1 cellular context compared by ENCODE assay signal in the genomic region with DNA sequence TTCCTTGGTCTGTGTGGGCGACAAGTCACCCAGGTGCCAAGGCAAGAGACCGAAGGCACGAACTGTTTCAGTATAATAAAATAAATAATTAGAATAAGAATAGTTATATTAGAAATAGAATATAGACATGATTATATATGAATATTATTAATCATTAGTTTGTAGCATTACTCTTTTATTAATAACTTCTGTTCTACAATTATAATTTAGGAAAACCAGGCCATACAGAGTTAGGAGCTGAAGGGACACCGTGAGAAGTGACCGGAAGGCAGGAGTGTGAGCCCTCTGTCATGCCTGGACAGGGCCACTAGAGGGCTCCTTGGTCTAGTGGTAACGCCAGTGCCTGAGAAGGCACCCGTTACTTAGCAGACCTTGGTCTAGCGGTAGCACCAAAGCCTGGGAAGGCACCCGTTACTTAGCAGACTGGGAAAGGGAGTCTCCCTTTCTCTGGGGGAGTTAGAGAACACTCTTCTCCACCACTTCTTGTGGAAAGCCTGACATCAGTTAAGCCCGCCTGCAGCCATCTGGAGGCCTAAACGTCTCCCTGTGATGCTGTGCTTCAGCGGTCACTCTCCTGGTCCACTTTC.
TF ChIP-seq lines count a peak whose summit lies in the region.
"Not testable (repeated sequence)": the region's sequence is repeated elsewhere in the genome, so short reads cannot be mapped to it uniquely, and the experiment has no call there.

No MANE protein-coding gene starts in this region.

TF ChIP-seq in HepG2, 621 proteins besides CTCF, POLR2A, EP300 and RAD21:
- TF ChIP-seq KDM2A (CRISPR knock-in tag; IDR thresholded peaks at IDR 0.05; ENCODE audit: borderline replicate concordance, low read depth): peak; percentile 43
- TF ChIP-seq, protein P1, sequence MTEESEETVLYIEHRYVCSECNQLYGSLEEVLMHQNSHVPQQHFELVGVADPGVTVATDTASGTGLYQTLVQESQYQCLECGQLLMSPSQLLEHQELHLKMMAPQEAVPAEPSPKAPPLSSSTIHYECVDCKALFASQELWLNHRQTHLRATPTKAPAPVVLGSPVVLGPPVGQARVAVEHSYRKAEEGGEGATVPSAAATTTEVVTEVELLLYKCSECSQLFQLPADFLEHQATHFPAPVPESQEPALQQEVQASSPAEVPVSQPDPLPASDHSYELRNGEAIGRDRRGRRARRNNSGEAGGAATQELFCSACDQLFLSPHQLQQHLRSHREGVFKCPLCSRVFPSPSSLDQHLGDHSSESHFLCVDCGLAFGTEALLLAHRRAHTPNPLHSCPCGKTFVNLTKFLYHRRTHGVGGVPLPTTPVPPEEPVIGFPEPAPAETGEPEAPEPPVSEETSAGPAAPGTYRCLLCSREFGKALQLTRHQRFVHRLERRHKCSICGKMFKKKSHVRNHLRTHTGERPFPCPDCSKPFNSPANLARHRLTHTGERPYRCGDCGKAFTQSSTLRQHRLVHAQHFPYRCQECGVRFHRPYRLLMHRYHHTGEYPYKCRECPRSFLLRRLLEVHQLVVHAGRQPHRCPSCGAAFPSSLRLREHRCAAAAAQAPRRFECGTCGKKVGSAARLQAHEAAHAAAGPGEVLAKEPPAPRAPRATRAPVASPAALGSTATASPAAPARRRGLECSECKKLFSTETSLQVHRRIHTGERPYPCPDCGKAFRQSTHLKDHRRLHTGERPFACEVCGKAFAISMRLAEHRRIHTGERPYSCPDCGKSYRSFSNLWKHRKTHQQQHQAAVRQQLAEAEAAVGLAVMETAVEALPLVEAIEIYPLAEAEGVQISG (CRISPR knock-in tag; IDR thresholded peaks at IDR 0.05): 0 out of 2 replicates have a peak, but pooled peaks have one; percentile 58
- TF ChIP-seq ZSCAN9 (CRISPR knock-in tag; IDR thresholded peaks at IDR 0.05; ENCODE audit: borderline replicate concordance): 0 out of 2 replicates have a peak, but pooled peaks have one; percentile 21
- TF ChIP-seq CBX2 (IDR thresholded peaks at IDR 0.05; ENCODE audit: low read depth, low read length); SOX6 (IDR thresholded peaks at IDR 0.05); GABPA (IDR thresholded peaks at IDR 0.05; ENCODE audit: low read depth, low read length): not testable (repeated sequence)
- TF ChIP-seq CBX2 (CRISPR knock-in tag; IDR thresholded peaks at IDR 0.05; ENCODE audit: low read depth): 0 out of 2 replicates have a peak, but pooled peaks have one; percentile 34
- TF ChIP-seq SOX6 (CRISPR knock-in tag; IDR thresholded peaks at IDR 0.05): 0 out of 2 replicates have a peak, but pooled peaks have one; percentile 10
- TF ChIP-seq, protein P2, sequence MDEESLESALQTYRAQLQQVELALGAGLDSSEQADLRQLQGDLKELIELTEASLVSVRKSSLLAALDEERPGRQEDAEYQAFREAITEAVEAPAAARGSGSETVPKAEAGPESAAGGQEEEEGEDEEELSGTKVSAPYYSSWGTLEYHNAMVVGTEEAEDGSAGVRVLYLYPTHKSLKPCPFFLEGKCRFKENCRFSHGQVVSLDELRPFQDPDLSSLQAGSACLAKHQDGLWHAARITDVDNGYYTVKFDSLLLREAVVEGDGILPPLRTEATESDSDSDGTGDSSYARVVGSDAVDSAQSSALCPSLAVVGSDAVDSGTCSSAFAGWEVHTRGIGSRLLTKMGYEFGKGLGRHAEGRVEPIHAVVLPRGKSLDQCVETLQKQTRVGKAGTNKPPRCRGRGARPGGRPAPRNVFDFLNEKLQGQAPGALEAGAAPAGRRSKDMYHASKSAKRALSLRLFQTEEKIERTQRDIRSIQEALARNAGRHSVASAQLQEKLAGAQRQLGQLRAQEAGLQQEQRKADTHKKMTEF (CRISPR knock-in tag; IDR thresholded peaks at IDR 0.05): 0 out of 2 replicates have a peak, but pooled peaks have one; percentile 12
- TF ChIP-seq SALL1 (CRISPR knock-in tag; IDR thresholded peaks at IDR 0.05): peak; percentile 22; the same call in 1 of the 2 replicates
- TF ChIP-seq GABPA (CRISPR knock-in tag; IDR thresholded peaks at IDR 0.05; ENCODE audit: low read depth): peak; percentile 47; the same call in 1 of the 2 replicates
- TF ChIP-seq TEAD3 (CRISPR knock-in tag; optimal IDR thresholded peaks at IDR 0.05; ENCODE audit: borderline replicate concordance): peak; percentile 42
- peak; percentile 47 for TF ChIP-seq MED1 (CRISPR knock-in tag; IDR thresholded peaks at IDR 0.05)
- 0 out of 2 replicates have a peak, but pooled peaks have one; percentile 36 for TF ChIP-seq SMAD3 (CRISPR knock-in tag; IDR thresholded peaks at IDR 0.05)
- TF ChIP-seq GATAD2A (CRISPR knock-in tag; IDR thresholded peaks at IDR 0.05): peak; percentile 48
- TF ChIP-seq, protein P3, sequence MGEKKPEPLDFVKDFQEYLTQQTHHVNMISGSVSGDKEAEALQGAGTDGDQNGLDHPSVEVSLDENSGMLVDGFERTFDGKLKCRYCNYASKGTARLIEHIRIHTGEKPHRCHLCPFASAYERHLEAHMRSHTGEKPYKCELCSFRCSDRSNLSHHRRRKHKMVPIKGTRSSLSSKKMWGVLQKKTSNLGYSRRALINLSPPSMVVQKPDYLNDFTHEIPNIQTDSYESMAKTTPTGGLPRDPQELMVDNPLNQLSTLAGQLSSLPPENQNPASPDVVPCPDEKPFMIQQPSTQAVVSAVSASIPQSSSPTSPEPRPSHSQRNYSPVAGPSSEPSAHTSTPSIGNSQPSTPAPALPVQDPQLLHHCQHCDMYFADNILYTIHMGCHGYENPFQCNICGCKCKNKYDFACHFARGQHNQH (CRISPR knock-in tag; IDR thresholded peaks at IDR 0.05): peak; percentile 19; the same call in 1 of the 2 replicates
- 0 out of 2 replicates have a peak, but pooled peaks have one; percentile 37 for TF ChIP-seq ZNF644 (CRISPR knock-in tag; IDR thresholded peaks at IDR 0.05; ENCODE audit: low read depth)
- 0 out of 4 replicates have a peak, but pooled peaks of 1 of the 2 experiments have one; percentile 21 for TF ChIP-seq KLF16 (CRISPR knock-in tag; IDR thresholded peaks at IDR 0.05)
- TF ChIP-seq KDM4B (CRISPR knock-in tag; IDR thresholded peaks at IDR 0.05): 0 out of 2 replicates have a peak, but pooled peaks have one; percentile 14
- TF ChIP-seq, protein P4, sequence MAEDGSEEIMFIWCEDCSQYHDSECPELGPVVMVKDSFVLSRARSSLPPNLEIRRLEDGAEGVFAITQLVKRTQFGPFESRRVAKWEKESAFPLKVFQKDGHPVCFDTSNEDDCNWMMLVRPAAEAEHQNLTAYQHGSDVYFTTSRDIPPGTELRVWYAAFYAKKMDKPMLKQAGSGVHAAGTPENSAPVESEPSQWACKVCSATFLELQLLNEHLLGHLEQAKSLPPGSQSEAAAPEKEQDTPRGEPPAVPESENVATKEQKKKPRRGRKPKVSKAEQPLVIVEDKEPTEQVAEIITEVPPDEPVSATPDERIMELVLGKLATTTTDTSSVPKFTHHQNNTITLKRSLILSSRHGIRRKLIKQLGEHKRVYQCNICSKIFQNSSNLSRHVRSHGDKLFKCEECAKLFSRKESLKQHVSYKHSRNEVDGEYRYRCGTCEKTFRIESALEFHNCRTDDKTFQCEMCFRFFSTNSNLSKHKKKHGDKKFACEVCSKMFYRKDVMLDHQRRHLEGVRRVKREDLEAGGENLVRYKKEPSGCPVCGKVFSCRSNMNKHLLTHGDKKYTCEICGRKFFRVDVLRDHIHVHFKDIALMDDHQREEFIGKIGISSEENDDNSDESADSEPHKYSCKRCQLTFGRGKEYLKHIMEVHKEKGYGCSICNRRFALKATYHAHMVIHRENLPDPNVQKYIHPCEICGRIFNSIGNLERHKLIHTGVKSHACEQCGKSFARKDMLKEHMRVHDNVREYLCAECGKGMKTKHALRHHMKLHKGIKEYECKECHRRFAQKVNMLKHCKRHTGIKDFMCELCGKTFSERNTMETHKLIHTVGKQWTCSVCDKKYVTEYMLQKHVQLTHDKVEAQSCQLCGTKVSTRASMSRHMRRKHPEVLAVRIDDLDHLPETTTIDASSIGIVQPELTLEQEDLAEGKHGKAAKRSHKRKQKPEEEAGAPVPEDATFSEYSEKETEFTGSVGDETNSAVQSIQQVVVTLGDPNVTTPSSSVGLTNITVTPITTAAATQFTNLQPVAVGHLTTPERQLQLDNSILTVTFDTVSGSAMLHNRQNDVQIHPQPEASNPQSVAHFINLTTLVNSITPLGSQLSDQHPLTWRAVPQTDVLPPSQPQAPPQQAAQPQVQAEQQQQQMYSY (CRISPR knock-in tag; IDR thresholded peaks at IDR 0.05): peak; percentile 81; the same call in 1 of the 2 replicates
- TF ChIP-seq, protein P5, sequence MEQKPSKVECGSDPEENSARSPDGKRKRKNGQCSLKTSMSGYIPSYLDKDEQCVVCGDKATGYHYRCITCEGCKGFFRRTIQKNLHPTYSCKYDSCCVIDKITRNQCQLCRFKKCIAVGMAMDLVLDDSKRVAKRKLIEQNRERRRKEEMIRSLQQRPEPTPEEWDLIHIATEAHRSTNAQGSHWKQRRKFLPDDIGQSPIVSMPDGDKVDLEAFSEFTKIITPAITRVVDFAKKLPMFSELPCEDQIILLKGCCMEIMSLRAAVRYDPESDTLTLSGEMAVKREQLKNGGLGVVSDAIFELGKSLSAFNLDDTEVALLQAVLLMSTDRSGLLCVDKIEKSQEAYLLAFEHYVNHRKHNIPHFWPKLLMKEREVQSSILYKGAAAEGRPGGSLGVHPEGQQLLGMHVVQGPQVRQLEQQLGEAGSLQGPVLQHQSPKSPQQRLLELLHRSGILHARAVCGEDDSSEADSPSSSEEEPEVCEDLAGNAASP (CRISPR knock-in tag; IDR thresholded peaks at IDR 0.05; ENCODE audit: borderline replicate concordance): peak; percentile 4; the same call in 1 of the 2 replicates
- TF ChIP-seq GABPB1 (CRISPR knock-in tag; IDR thresholded peaks at IDR 0.05): peak; percentile 48
- TF ChIP-seq ZNF792 (CRISPR knock-in tag; IDR thresholded peaks at IDR 0.05): 0 out of 2 replicates have a peak, but pooled peaks have one; percentile 28
- TF ChIP-seq KAT8 (CRISPR knock-in tag; IDR thresholded peaks at IDR 0.05): peak; percentile 35; the same call in 1 of the 2 replicates
- TF ChIP-seq, protein P6, sequence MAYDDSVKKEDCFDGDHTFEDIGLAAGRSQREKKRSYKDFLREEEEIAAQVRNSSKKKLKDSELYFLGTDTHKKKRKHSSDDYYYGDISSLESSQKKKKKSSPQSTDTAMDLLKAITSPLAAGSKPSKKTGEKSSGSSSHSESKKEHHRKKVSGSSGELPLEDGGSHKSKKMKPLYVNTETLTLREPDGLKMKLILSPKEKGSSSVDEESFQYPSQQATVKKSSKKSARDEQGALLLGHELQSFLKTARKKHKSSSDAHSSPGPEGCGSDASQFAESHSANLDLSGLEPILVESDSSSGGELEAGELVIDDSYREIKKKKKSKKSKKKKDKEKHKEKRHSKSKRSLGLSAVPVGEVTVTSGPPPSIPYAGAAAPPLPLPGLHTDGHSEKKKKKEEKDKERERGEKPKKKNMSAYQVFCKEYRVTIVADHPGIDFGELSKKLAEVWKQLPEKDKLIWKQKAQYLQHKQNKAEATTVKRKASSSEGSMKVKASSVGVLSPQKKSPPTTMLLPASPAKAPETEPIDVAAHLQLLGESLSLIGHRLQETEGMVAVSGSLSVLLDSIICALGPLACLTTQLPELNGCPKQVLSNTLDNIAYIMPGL (CRISPR knock-in tag; IDR thresholded peaks at IDR 0.05; ENCODE audit: borderline replicate concordance in 1 of 2, low read depth in 1 of 2): peak in 1 of 2 experiments; percentile 64; a peak in 1 of 4 replicates
- peak; percentile 86 for TF ChIP-seq STAG1 (CRISPR knock-in tag; IDR thresholded peaks at IDR 0.05)
- 0 out of 2 replicates have a peak, but pooled peaks have one; percentile 10 for TF ChIP-seq ZNF12 (CRISPR knock-in tag; IDR thresholded peaks at IDR 0.05)
- 0 out of 2 replicates have a peak, but pooled peaks have one; percentile 14 for TF ChIP-seq FOXO1 (CRISPR knock-in tag; IDR thresholded peaks at IDR 0.05)
- TF ChIP-seq, protein P7, sequence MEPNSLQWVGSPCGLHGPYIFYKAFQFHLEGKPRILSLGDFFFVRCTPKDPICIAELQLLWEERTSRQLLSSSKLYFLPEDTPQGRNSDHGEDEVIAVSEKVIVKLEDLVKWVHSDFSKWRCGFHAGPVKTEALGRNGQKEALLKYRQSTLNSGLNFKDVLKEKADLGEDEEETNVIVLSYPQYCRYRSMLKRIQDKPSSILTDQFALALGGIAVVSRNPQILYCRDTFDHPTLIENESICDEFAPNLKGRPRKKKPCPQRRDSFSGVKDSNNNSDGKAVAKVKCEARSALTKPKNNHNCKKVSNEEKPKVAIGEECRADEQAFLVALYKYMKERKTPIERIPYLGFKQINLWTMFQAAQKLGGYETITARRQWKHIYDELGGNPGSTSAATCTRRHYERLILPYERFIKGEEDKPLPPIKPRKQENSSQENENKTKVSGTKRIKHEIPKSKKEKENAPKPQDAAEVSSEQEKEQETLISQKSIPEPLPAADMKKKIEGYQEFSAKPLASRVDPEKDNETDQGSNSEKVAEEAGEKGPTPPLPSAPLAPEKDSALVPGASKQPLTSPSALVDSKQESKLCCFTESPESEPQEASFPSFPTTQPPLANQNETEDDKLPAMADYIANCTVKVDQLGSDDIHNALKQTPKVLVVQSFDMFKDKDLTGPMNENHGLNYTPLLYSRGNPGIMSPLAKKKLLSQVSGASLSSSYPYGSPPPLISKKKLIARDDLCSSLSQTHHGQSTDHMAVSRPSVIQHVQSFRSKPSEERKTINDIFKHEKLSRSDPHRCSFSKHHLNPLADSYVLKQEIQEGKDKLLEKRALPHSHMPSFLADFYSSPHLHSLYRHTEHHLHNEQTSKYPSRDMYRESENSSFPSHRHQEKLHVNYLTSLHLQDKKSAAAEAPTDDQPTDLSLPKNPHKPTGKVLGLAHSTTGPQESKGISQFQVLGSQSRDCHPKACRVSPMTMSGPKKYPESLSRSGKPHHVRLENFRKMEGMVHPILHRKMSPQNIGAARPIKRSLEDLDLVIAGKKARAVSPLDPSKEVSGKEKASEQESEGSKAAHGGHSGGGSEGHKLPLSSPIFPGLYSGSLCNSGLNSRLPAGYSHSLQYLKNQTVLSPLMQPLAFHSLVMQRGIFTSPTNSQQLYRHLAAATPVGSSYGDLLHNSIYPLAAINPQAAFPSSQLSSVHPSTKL (CRISPR knock-in tag; IDR thresholded peaks at IDR 0.05): peak; percentile 28; the same call in 1 of the 2 replicates
- 0 out of 2 replicates have a peak, but pooled peaks have one; percentile 5 for TF ChIP-seq ZBTB7B (CRISPR knock-in tag; IDR thresholded peaks at IDR 0.05)
- 0 out of 2 replicates have a peak, but pooled peaks have one; percentile 32 for TF ChIP-seq MIXL1 (CRISPR knock-in tag; IDR thresholded peaks at IDR 0.05)
- TF ChIP-seq, protein P8, sequence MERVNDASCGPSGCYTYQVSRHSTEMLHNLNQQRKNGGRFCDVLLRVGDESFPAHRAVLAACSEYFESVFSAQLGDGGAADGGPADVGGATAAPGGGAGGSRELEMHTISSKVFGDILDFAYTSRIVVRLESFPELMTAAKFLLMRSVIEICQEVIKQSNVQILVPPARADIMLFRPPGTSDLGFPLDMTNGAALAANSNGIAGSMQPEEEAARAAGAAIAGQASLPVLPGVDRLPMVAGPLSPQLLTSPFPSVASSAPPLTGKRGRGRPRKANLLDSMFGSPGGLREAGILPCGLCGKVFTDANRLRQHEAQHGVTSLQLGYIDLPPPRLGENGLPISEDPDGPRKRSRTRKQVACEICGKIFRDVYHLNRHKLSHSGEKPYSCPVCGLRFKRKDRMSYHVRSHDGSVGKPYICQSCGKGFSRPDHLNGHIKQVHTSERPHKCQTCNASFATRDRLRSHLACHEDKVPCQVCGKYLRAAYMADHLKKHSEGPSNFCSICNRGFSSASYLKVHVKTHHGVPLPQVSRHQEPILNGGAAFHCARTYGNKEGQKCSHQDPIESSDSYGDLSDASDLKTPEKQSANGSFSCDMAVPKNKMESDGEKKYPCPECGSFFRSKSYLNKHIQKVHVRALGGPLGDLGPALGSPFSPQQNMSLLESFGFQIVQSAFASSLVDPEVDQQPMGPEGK (CRISPR knock-in tag; IDR thresholded peaks at IDR 0.05): peak; percentile 9; the same call in 1 of the 2 replicates
- peak; percentile 62; the same call in 1 of the 2 replicates for TF ChIP-seq SMC3 (IDR thresholded peaks at IDR 0.05; ENCODE audit: low read length)
- peak; percentile 82 for TF ChIP-seq ETV5 (CRISPR knock-in tag; IDR thresholded peaks at IDR 0.05; ENCODE audit: borderline replicate concordance)
